In the genomic region with DNA sequence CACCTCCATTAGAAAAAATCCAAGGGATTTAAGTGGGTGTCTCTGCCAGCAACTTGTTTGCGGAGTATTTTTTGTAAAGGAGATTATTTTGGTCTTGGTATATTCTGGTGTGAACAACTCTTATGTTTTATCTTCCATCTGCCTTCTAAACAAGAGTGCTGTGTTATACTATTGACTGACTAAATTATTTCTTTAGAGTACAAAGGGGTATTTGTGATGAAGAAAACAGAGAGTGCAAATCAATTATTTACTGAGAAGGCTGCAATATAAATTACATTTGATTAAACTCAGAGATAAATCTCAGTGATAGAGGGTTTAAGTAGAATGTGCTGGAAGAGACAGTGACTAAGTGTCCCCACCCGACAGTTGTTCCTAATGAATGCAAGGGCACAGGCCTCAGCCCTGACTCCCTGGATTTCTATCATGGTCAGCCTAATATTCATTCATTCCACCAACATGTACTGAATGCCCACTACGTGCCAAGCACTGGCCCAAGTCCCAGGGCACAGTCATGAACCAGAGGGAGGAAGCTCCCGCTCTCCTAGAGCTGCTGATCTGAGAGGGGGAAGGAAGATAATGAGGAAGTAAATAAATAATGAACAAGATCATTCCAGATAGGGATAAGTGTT, we compare ENCODE assay signal across 21 cellular contexts.
DNase-seq lines count a peak whose midpoint lies in the region; ATAC-seq and TF ChIP-seq lines count a peak whose summit lies in the region.
"Had no signal": no experiment of that assay in that cellular context is flagged by ENCODE, and none has a peak within 500 bp of the region (broad histone marks: within the 10 kb centered on the region; RNA-seq: fewer than 3 reads in every experiment).

No MANE protein-coding gene starts in this region.

- H3K36me3 ChIP-seq in adipocyte (ENCODE audit: control insufficient read depth, insufficient read depth, low read length, severe bottlenecking) (no peaks in the 10 kb centered on the region), cardiac muscle cell (no peaks in the 10 kb centered on the region)
- H3K36me3 ChIP-seq: adrenal gland, vagina had no signal

- peak overlapping the region; percentile 7 for H3K9ac ChIP-seq in adipocyte (ENCODE audit: low read length)

- no peak overlapping the region for H3K4me3 ChIP-seq in adipocyte (ENCODE audit: low read length)
- H3K4me3 ChIP-seq in cardiac muscle cell, result no peak overlapping the region
- no peak overlapping the region for H3K4me3 ChIP-seq in coronary artery
- H3K4me3 ChIP-seq: adrenal gland, vagina had no signal

- H3K27me3 ChIP-seq in adipocyte (replicated peaks; ENCODE audit: control insufficient read depth, insufficient read depth, low read length), result no peaks in the 10 kb centered on the region
- H3K27me3 ChIP-seq in cardiac muscle cell, result no peaks in the 10 kb centered on the region
- H3K27me3 ChIP-seq: adrenal gland, vagina had no signal

- H3K9me3 Mint-ChIP-seq in mesothelial cell of epicardium, result peaks cover 1% of the 10 kb centered on the region
- H3K9me3 Mint-ChIP-seq: CD4-positive, alpha-beta T cell; endodermal cell; nephron progenitor cell had no signal

- TF ChIP-seq CTCF in cardiac muscle cell (IDR thresholded peaks at IDR 0.05; ENCODE audit: low read depth, low read length), result no peak
- no peak for TF ChIP-seq CTCF in mesothelial cell of epicardium (IDR thresholded peaks at IDR 0.05; ENCODE audit: unreplicated experiment)
- no peak for TF ChIP-seq CTCF in coronary artery (IDR thresholded peaks at IDR 0.05)

- no peak overlapping the region for H3K27ac Mint-ChIP-seq in mesothelial cell of epicardium
- H3K27ac Mint-ChIP-seq: CD4-positive, alpha-beta T cell; nephron progenitor cell had no signal

- peak overlapping the region; percentile 35 for H3K27ac ChIP-seq in cardiac muscle cell
- no peak overlapping the region for H3K27ac ChIP-seq in coronary artery
- H3K27ac ChIP-seq: adrenal gland, vagina had no signal

- H3K4me1 Mint-ChIP-seq in mesothelial cell of epicardium, result peaks cover 15% of the 10 kb centered on the region

- no peak overlapping the region for H3K4me3 Mint-ChIP-seq in mesothelial cell of epicardium
- H3K4me3 Mint-ChIP-seq: CD4-positive, alpha-beta T cell; endodermal cell; nephron progenitor cell had no signal

- peak; percentile 85 for DNase-seq in Ammon's horn (ENCODE audit: low spot score)
- DNase-seq in adipocyte (ENCODE audit: low read depth), result no peak
- no peak for DNase-seq in cardiac muscle cell (ENCODE audit: low read depth in 1 of 2, low spot score in 1 of 2)
- peak in 48 of 56 donors; percentile 1 to 83 (median 20) for DNase-seq in nucleus accumbens (lab: John Stamatoyannopoulos, UW)
- no peak for DNase-seq in SW 1271 (lab: John Stamatoyannopoulos, UW)
- DNase-seq in mesothelial cell of epicardium (ENCODE audit: low spot score in 2 of 2, unreplicated experiment in 2 of 2), result no peak
- no peak for DNase-seq in coronary artery (ENCODE audit: low spot score)
- DNase-seq: activated CD8-positive, alpha-beta memory T cell treated with anti-CD3 and anti-CD28 coated beads, Interleukin-2, amount 50 U/mL, for 48 hours; activated gamma-delta T cell; adrenal gland; CD4-positive, alpha-beta T cell; DMS53; mesendoderm; NCI-H1930; NCI-H524 treated with DMSO at 0.1 percent for 48 hours; nephron progenitor cell; T-helper 1 cell had no signal

- H3K4me1 ChIP-seq in adipocyte (ENCODE audit: control insufficient read depth, insufficient read depth, low read length), result peaks cover 41% of the 10 kb centered on the region
- H3K4me1 ChIP-seq in cardiac muscle cell (ENCODE audit: low read depth), result peaks cover 10% of the 10 kb centered on the region
- H3K4me1 ChIP-seq: adrenal gland, vagina had no signal

- ATAC-seq in HG02852 (IDR thresholded peaks at IDR 0.05; ENCODE audit: unreplicated experiment), result no peak
- ATAC-seq: HCT116 had no signal

- peaks cover 35% of the 10 kb centered on the region for H3K27me3 Mint-ChIP-seq in mesothelial cell of epicardium (ENCODE audit: low read depth)
- H3K27me3 Mint-ChIP-seq: CD4-positive, alpha-beta T cell had no signal

- H3K9me3 ChIP-seq in adipocyte (ENCODE audit: control insufficient read depth, low read length), result no peaks in the 10 kb centered on the region
- H3K9me3 ChIP-seq in cardiac muscle cell (ENCODE audit: low read depth), result no peaks in the 10 kb centered on the region
- H3K9me3 ChIP-seq: adrenal gland, vagina had no signal

- H3K36me3 Mint-ChIP-seq in mesothelial cell of epicardium, result no peaks in the 10 kb centered on the region

Comparison
In these comparisons a context has a peak if more than half of its experiments do, and no peak if none do; other contexts are left out.
1. DNase-seq: peak in Ammon's horn (single experiment) and nucleus accumbens (48 of 56); none in adipocyte (single experiment), cardiac muscle cell (0 of 2), SW 1271 (0 of 2), mesothelial cell of epicardium (0 of 2) and coronary artery (single experiment).